ENCODE assay signal across 1 cellular context in the genomic region with DNA sequence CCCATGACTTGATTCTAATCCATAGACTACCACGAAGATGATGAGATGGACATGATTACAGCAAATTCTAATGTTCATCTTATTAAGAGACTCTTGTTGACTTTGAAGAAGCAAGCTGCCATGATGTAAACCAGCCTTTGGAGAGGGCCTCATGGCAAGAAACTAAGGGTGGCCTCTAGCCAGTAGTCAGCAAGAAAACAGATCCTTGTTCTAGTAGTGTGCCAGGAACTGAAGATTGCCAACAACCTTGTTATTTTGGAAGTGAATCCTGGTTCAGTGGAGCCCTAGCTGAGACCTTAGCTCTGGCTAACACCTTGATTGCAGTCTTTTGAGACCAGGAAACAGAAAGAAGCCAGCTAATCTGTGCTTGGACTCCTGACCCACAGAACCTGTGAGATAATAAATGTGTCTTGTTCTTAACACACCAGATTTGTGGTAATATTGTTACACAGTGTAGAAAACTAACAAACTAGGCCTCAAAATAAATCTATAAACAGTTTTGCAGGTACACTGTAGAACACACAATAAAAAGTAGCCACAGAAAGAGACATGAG.
TF ChIP-seq lines count a peak whose summit lies in the region.

No MANE protein-coding gene starts in this region.

TF ChIP-seq in SK-N-SH, 30 proteins besides CTCF, POLR2A, EP300 and RAD21 (continued from another document):
- no peak for TF ChIP-seq USF2 (IDR thresholded peaks at IDR 0.05; ENCODE audit: borderline replicate concordance, low read depth, low read length)
- TF ChIP-seq FOXJ3 (CRISPR knock-in tag; IDR thresholded peaks at IDR 0.05) = no peak
- TF ChIP-seq JUND (IDR thresholded peaks at IDR 0.05) = no peak
- no peak for TF ChIP-seq RFX5 (IDR thresholded peaks at IDR 0.05; ENCODE audit: low read length)
- no peak for TF ChIP-seq MXI1 (IDR thresholded peaks at IDR 0.05; ENCODE audit: low read depth, low read length)
TF ChIP-seq in SK-N-SH: peak in this region for 0.
